ENCODE assay signal across 15 cellular contexts in genomic region chr3:173743512-173743911, GRCh38.
"Had no signal": no experiment of that assay in that cellular context is flagged by ENCODE, and none has a peak within 500 bp of the region (broad histone marks: within the 10 kb centered on the region; RNA-seq: fewer than 3 reads in every experiment).

No MANE protein-coding gene starts in this region.

- H3K9me3 ChIP-seq: gastroesophageal sphincter, left ventricle myocardium inferior, transverse colon had no signal

- H3K27ac Mint-ChIP-seq: activated CD4-positive, alpha-beta memory T cell treated with anti-CD3 and anti-CD28 coated beads for 36 hours; activated naive CD8-positive, alpha-beta T cell treated with anti-CD3 and anti-CD28 coated beads, Interleukin-2, amount 10 ng/mL, durations not matched to agents 7 days and 5 days; nephron progenitor cell had no signal

- H3K4me1 ChIP-seq: gastroesophageal sphincter, left ventricle myocardium inferior, transverse colon had no signal

- H3K36me3 ChIP-seq: gastroesophageal sphincter, left ventricle myocardium inferior, transverse colon had no signal

- H3K27me3 ChIP-seq: gastroesophageal sphincter, transverse colon had no signal

- DNase-seq: activated CD4-positive, alpha-beta memory T cell treated with anti-CD3 and anti-CD28 coated beads for 36 hours; activated gamma-delta T cell treated with Interleukin-2 at 50 U/mL for 16 hours; activated naive CD8-positive, alpha-beta T cell treated with anti-CD3 and anti-CD28 coated beads, Interleukin-2, amount 10 ng/mL, durations not matched to agents 7 days and 5 days; activated T-cell treated with anti-CD3 and anti-CD28 coated beads, Interleukin-2, amount 50 U/mL, for 48 hours; aorta; kidney; left ventricle myocardium inferior; mesendoderm; nephron progenitor cell; stimulated activated CD4-positive, alpha-beta T cell treated with anti-CD3 and anti-CD28 coated beads, Interleukin-15, amount 100 ng/mL, for 24 hours; stimulated activated CD4-positive, alpha-beta T cell treated with anti-CD3 and anti-CD28 coated beads, Interleukin-4, amount 100 ng/mL, for 24 hours; T-helper 9 cell; transverse colon had no signal

- H3K36me3 Mint-ChIP-seq: activated CD4-positive, alpha-beta memory T cell treated with anti-CD3 and anti-CD28 coated beads for 36 hours; activated naive CD8-positive, alpha-beta T cell treated with anti-CD3 and anti-CD28 coated beads, Interleukin-2, amount 10 ng/mL, durations not matched to agents 7 days and 5 days had no signal

- H3K9me3 Mint-ChIP-seq: activated naive CD8-positive, alpha-beta T cell treated with anti-CD3 and anti-CD28 coated beads, Interleukin-2, amount 10 ng/mL, durations not matched to agents 7 days and 5 days; nephron progenitor cell had no signal

- H3K27me3 Mint-ChIP-seq: activated CD4-positive, alpha-beta memory T cell treated with anti-CD3 and anti-CD28 coated beads for 36 hours; activated naive CD8-positive, alpha-beta T cell treated with anti-CD3 and anti-CD28 coated beads, Interleukin-2, amount 10 ng/mL, durations not matched to agents 7 days and 5 days had no signal

- H3K4me3 ChIP-seq: gastroesophageal sphincter, transverse colon had no signal

- H3K4me3 Mint-ChIP-seq: activated CD4-positive, alpha-beta memory T cell treated with anti-CD3 and anti-CD28 coated beads for 36 hours; activated naive CD8-positive, alpha-beta T cell treated with anti-CD3 and anti-CD28 coated beads, Interleukin-2, amount 10 ng/mL, durations not matched to agents 7 days and 5 days; nephron progenitor cell had no signal

- H3K4me1 Mint-ChIP-seq: activated naive CD8-positive, alpha-beta T cell treated with anti-CD3 and anti-CD28 coated beads, Interleukin-2, amount 10 ng/mL, durations not matched to agents 7 days and 5 days; nephron progenitor cell had no signal

- H3K27ac ChIP-seq: gastroesophageal sphincter, left ventricle myocardium inferior, transverse colon, VCaP had no signal
